ENCODE assay signal across 1 cellular context in genomic region chr17:50440172-50440837, GRCh38.
TF ChIP-seq lines count a peak whose summit lies in the region.

No MANE protein-coding gene starts in this region.

TF ChIP-seq in HepG2, 621 proteins besides CTCF, POLR2A, EP300 and RAD21 (continues in another document):
- peak; percentile 92 for TF ChIP-seq HNF1B (CRISPR knock-in tag; IDR thresholded peaks at IDR 0.05)
- TF ChIP-seq ZNF619 (CRISPR knock-in tag; IDR thresholded peaks at IDR 0.05): 0 out of 2 replicates have a peak, but pooled peaks have one; percentile 59
- peak; percentile 10; the same call in 1 of the 2 replicates for TF ChIP-seq JUND (CRISPR knock-in tag; IDR thresholded peaks at IDR 0.05)
- no peak for TF ChIP-seq HNRNPLL (IDR thresholded peaks at IDR 0.05; ENCODE audit: low read depth, low read length, poor library complexity, severe bottlenecking)
- peak; percentile 32; the same call in 1 of the 2 replicates for TF ChIP-seq ARID5B (CRISPR knock-in tag; IDR thresholded peaks at IDR 0.05)
- 0 out of 2 replicates have a peak, but pooled peaks have one; percentile 63 for TF ChIP-seq HIVEP1 (CRISPR knock-in tag; IDR thresholded peaks at IDR 0.05)
- no peak for TF ChIP-seq NFYB (CRISPR knock-in tag; IDR thresholded peaks at IDR 0.05)
- peak; percentile 74 for TF ChIP-seq ZNF687 (CRISPR knock-in tag; IDR thresholded peaks at IDR 0.05)
- no peak for TF ChIP-seq ZNF367 (CRISPR knock-in tag; IDR thresholded peaks at IDR 0.05; ENCODE audit: borderline replicate concordance)
- peak; percentile 44; the same call in 1 of the 2 replicates for TF ChIP-seq ISL2 (CRISPR knock-in tag; IDR thresholded peaks at IDR 0.05)
- no peak for TF ChIP-seq SIN3B (IDR thresholded peaks at IDR 0.05; ENCODE audit: low read length)
- peak; percentile 49; the same call in 1 of the 2 replicates for TF ChIP-seq THAP9 (CRISPR knock-in tag; IDR thresholded peaks at IDR 0.05; ENCODE audit: borderline replicate concordance)
- peak; percentile 61; the same call in 1 of the 2 replicates for TF ChIP-seq FOXA3 (CRISPR knock-in tag; IDR thresholded peaks at IDR 0.05)
- TF ChIP-seq HDAC2 (CRISPR knock-in tag; IDR thresholded peaks at IDR 0.05): peak; percentile 46; the same call in 1 of the 2 replicates
- TF ChIP-seq HOXA3 (CRISPR knock-in tag; IDR thresholded peaks at IDR 0.05): 0 out of 2 replicates have a peak, but pooled peaks have one; percentile 30
- TF ChIP-seq ZKSCAN5 (CRISPR knock-in tag; IDR thresholded peaks at IDR 0.05): no peak
- TF ChIP-seq ZEB1 (IDR thresholded peaks at IDR 0.05; ENCODE audit: insufficient replicate concordance, low read depth): peak; percentile 98
- peak; percentile 37; the same call in 1 of the 2 replicates for TF ChIP-seq MIER3 (CRISPR knock-in tag; IDR thresholded peaks at IDR 0.05; ENCODE audit: borderline replicate concordance)
- TF ChIP-seq KLF13 (CRISPR knock-in tag; IDR thresholded peaks at IDR 0.05): 0 out of 2 replicates have a peak, but pooled peaks have one; percentile 57
- no peak for TF ChIP-seq REXO4 (CRISPR knock-in tag; IDR thresholded peaks at IDR 0.05; ENCODE audit: borderline replicate concordance)
- TF ChIP-seq ZSCAN31 (CRISPR knock-in tag; IDR thresholded peaks at IDR 0.05; ENCODE audit: low read depth): no peak
- no peak for TF ChIP-seq NFIB (CRISPR knock-in tag; IDR thresholded peaks at IDR 0.05; ENCODE audit: borderline replicate concordance)
- no peak for TF ChIP-seq MNT (IDR thresholded peaks at IDR 0.05)
- 0 out of 2 replicates have a peak, but pooled peaks have one; percentile 18 for TF ChIP-seq RCOR2 (CRISPR knock-in tag; IDR thresholded peaks at IDR 0.05)
- peak; percentile 53; the same call in 1 of the 2 replicates for TF ChIP-seq ZNF350 (CRISPR knock-in tag; IDR thresholded peaks at IDR 0.05; ENCODE audit: borderline replicate concordance, low read depth)
- TF ChIP-seq EED (CRISPR knock-in tag; IDR thresholded peaks at IDR 0.05): 0 out of 2 replicates have a peak, but pooled peaks have one; percentile 52
- no peak for TF ChIP-seq CEBPZ (IDR thresholded peaks at IDR 0.05; ENCODE audit: low read length)
- peak; percentile 50; the same call in 1 of the 2 replicates for TF ChIP-seq ZNF225 (CRISPR knock-in tag; IDR thresholded peaks at IDR 0.05)
- TF ChIP-seq RERE (CRISPR knock-in tag; IDR thresholded peaks at IDR 0.05; ENCODE audit: low read depth): no peak
